Comparison of ENCODE assay signal across 21 cellular contexts in genomic region chr18:77234504-77235365, GRCh38. TPM values are rescaled to one million over a fixed set of nuclear protein-coding genes. Genes with fewer than 3 reads are reported as not detected.
"Had no signal": no experiment of that assay in that cellular context is flagged by ENCODE, and none has a peak within 500 bp of the region (broad histone marks: within the 10 kb centered on the region; RNA-seq: fewer than 3 reads in every experiment).

No MANE protein-coding gene starts in this region.

- ATAC-seq: activated T-helper 17 cell treated with anti-CD3 and anti-CD28 coated beads, Interleukin-2, amount 50 U/mL, for 72 hours; body of pancreas; effector memory CD8-positive, alpha-beta T cell; lower lobe of right lung; naive thymus-derived CD4-positive, alpha-beta T cell; right lobe of liver; stimulated activated naive CD8-positive, alpha-beta T cell treated with anti-CD3 and anti-CD28 coated beads, Interleukin-15, Interleukin-2, amounts not matched to agents 100 U/mL and 50 U/mL, for 24 hours had no signal

- DNase-seq: activated B cell treated with CpG ODN at 0.5 μM for 24 hours; activated CD4-positive, alpha-beta T cell treated with anti-CD3 and anti-CD28 coated beads, Interleukin-2, amount 10 ng/mL, durations not matched to agents 24 days and 14 days; activated CD8-positive, alpha-beta memory T cell treated with anti-CD3 and anti-CD28 coated beads for 24 hours; activated naive CD4-positive, alpha-beta T cell treated with anti-CD3 and anti-CD28 coated beads, Interleukin-2, amount 50 U/mL, for 16 hours; activated T-cell treated with anti-CD3 and anti-CD28 coated beads for 4 hours; adrenal gland; body of pancreas; central memory CD4-positive, alpha-beta T cell; cortex of kidney; effector memory CD8-positive, alpha-beta T cell; lower lobe of right lung; midbrain; naive thymus-derived CD4-positive, alpha-beta T cell; nucleus accumbens; right lobe of liver; stimulated activated CD4-positive, alpha-beta T cell treated with anti-CD3 and anti-CD28 coated beads, Interleukin-12 subunit alpha, Interleukin-12 subunit beta, amount 100 ng/mL, for 4 hours; stimulated activated CD4-positive, alpha-beta T cell treated with anti-CD3 and anti-CD28 coated beads, Interleukin-2, amount 100 ng/mL, for 48 hours; stimulated activated CD8-positive, alpha-beta memory T cell treated with anti-CD3 and anti-CD28 coated beads, Interleukin-4, amount 100 ng/mL, for 48 hours; stimulated activated naive CD8-positive, alpha-beta T cell treated with anti-CD3 and anti-CD28 coated beads, Interleukin-15, Interleukin-2, amounts not matched to agents 100 U/mL and 50 U/mL, for 24 hours had no signal

RNA-seq across cellular contexts. Expression of gene GALR1, which starts 14.9 kb away (rescaled TPM):
- total RNA-seq: activated B cell treated with CpG ODN at 0.5 μM for 24 hours; activated CD4-positive, alpha-beta T cell treated with anti-CD3 and anti-CD28 coated beads, Interleukin-2, amount 10 ng/mL, durations not matched to agents 24 days and 14 days; activated T-helper 17 cell treated with anti-CD3 and anti-CD28 coated beads, Interleukin-2, amount 50 U/mL, for 72 hours; epithelial cell of proximal tubule; lower lobe of right lung; naive thymus-derived CD4-positive, alpha-beta T cell had no signal
